ENCODE assay signal across 6 cellular contexts in the genomic region with DNA sequence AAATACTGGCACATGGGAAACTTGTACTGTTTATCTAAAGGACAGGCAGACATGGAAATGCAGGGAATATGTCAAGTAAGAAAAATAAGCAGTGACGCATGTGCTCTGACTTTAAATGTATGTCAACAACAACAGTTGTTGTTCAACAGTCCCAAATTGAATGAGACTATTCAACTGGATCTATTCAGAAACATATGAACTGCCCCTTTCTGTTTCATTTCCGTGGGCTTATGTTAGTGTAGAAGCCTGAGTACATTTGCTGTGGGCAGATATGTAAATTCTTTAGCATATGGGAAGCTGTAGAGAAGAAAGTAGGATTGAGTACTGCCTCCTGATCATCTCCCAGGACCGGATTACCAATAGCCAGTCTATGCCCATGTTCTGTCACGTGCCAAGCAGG. TPM values are rescaled to one million over a fixed set of nuclear protein-coding genes. Genes with fewer than 3 reads are reported as not detected.
DNase-seq lines count a peak whose midpoint lies in the region; ATAC-seq, FAIRE-seq and TF ChIP-seq lines count a peak whose summit lies in the region.
"Not testable (repeated sequence)": the region's sequence is repeated elsewhere in the genome, so short reads cannot be mapped to it uniquely, and the experiment has no call there.

No MANE protein-coding gene starts in this region.

- not testable (repeated sequence) for H3K27me3 ChIP-seq in astrocyte (ENCODE audit: insufficient read depth, low read length); layer of hippocampus (ENCODE audit: control insufficient read depth, insufficient read depth, low read length)

- H3K27me3 Mint-ChIP-seq in astrocyte (ENCODE audit: low read depth, unreplicated experiment): not testable (repeated sequence)

- H3K9ac ChIP-seq in astrocyte (ENCODE audit: low read length): not testable (repeated sequence)

- ATAC-seq in GM18867 (IDR thresholded peaks at IDR 0.05; ENCODE audit: unreplicated experiment): peak; percentile 52

- not testable (repeated sequence) for H3K36me3 ChIP-seq in astrocyte (ENCODE audit: insufficient read depth, low read length)

- H3K4me3 Mint-ChIP-seq in astrocyte (ENCODE audit: unreplicated experiment): not testable (repeated sequence)

- H3K27ac ChIP-seq in astrocyte (ENCODE audit: low read depth, low read length): not testable (repeated sequence)
- H3K27ac ChIP-seq in layer of hippocampus (ENCODE audit: low read depth, low read length): peak overlapping the region; percentile 46
- H3K27ac ChIP-seq in substantia nigra (ENCODE audit: low read depth, low read length, poor library complexity, severe bottlenecking): peak overlapping the region; percentile 17

- H3K27ac Mint-ChIP-seq in astrocyte (ENCODE audit: unreplicated experiment): not testable (repeated sequence)

- H3K4me1 ChIP-seq in astrocyte (ENCODE audit: insufficient read depth, low read length): not testable (repeated sequence)

- H3K4me3 ChIP-seq in astrocyte (ENCODE audit: insufficient read depth, low read depth, low read length): not testable (repeated sequence)

- not testable (repeated sequence) for H3K9me3 Mint-ChIP-seq in astrocyte (ENCODE audit: unreplicated experiment)

- peak; percentile 13 for FAIRE-seq in astrocyte (lab: Jason Lieb, UNC)

- H3K36me3 Mint-ChIP-seq in astrocyte (ENCODE audit: low read depth, unreplicated experiment): not testable (repeated sequence)

- H3K79me2 ChIP-seq in astrocyte (ENCODE audit: insufficient read depth, low read length): not testable (repeated sequence)

- H3K4me1 Mint-ChIP-seq in astrocyte (ENCODE audit: low read depth, unreplicated experiment): not testable (repeated sequence)

- not testable (repeated sequence) for H3K4me2 ChIP-seq in astrocyte (ENCODE audit: low read length)

- not testable (repeated sequence) for H2AFZ ChIP-seq in astrocyte (ENCODE audit: low read depth, low read length)

- DNase-seq in OCI-M1 (lab: John Stamatoyannopoulos, UW) (peak; percentile 8), foreskin melanocyte (peak; percentile 87)
- DNase-seq in astrocyte (ENCODE audit: low read depth); substantia nigra (lab: John Stamatoyannopoulos, UW): not testable (repeated sequence)

- H3K9me3 ChIP-seq in astrocyte (ENCODE audit: insufficient read depth, low read depth, low read length): not testable (repeated sequence)

- TF ChIP-seq CTCF in astrocyte (IDR thresholded peaks at IDR 0.05; ENCODE audit: insufficient read depth, low read depth, low read length): not testable (repeated sequence)

- H4K20me1 ChIP-seq in astrocyte (ENCODE audit: insufficient read depth, low read length): not testable (repeated sequence)

RNA-seq across cellular contexts. Expression of gene PPM1H, which starts 7.4 kb away (rescaled TPM):
- total RNA-seq in astrocyte: 7.8 and 9.0 TPM in 2 replicates
